8 cellular contexts compared by ENCODE assay signal in genomic region chr6:30907758-30908591, GRCh38. TPM values are rescaled to one million over a fixed set of nuclear protein-coding genes. Genes with fewer than 3 reads are reported as not detected.
DNase-seq lines count a peak whose midpoint lies in the region; ATAC-seq, FAIRE-seq and TF ChIP-seq lines count a peak whose summit lies in the region.

GTF2H4 (plus strand) TSS chr6:30908207.

- H3K4me3 ChIP-seq in heart left ventricle (peak within 1 kb of the TSS; percentile 66 to 99 (median 89)), upper lobe of right lung (peak within 1 kb of the TSS; percentile 88)

- ATAC-seq in HG02870 (IDR thresholded peaks at IDR 0.05; ENCODE audit: unreplicated experiment) (peak; percentile 94), heart left ventricle (peak; percentile 99), upper lobe of right lung (peak; percentile 99)

- H3K9me3 ChIP-seq in heart left ventricle, result no peaks in the 10 kb centered on the region
- H3K9me3 ChIP-seq in upper lobe of right lung, result no peaks in the 10 kb centered on the region

- H3K27me3 ChIP-seq in heart left ventricle (no peaks in the 10 kb centered on the region), upper lobe of right lung (no peaks in the 10 kb centered on the region)

- intact Hi-C loops in T-helper 1 cell treated with Interleukin-12 subunit alpha and Interleukin-12 subunit beta and Interleukin-4 antibody, amounts not matched to agents 30 ng/mL and 1 ng/mL, for 36 hours (cut with micrococcal nuclease), result loop anchor here (1.0 to 10.0 kb wide), 13 partner anchors 164 to 695 kb away; partner anchors contain the start of genes ABCF1, C6orf136, DHX16 and GNL1
- intact Hi-C loops in heart left ventricle (cut with DNase I), result no loop called here
- intact Hi-C loops in posterior cingulate gyrus (cut with DNase I), result loop anchor here (2.0 kb wide), 1 partner anchor 21 kb away; no protein-coding TSS in a partner anchor
- intact Hi-C loops in upper lobe of right lung (cut with DNase I), result no loop called here

- DNase-seq in GM12892 (ENCODE audit: insufficient read length), result peak; percentile 88
- peak; percentile 96 for DNase-seq in NCI-H146 treated with DMSO at 0.1 percent for 48 hours (lab: John Stamatoyannopoulos, UW; ENCODE audit: unreplicated experiment)
- DNase-seq in amniotic epithelial cell (ENCODE audit: low read depth), result peak; percentile 99
- DNase-seq in heart left ventricle, result peak; percentile 96 to 98 (median 97)
- peak; percentile 95 to 99 (median 98) for DNase-seq in posterior cingulate gyrus
- DNase-seq in upper lobe of right lung, result peak; percentile 97

- TF ChIP-seq CTCF in heart left ventricle (IDR thresholded peaks at IDR 0.05) (no peak), upper lobe of right lung (IDR thresholded peaks at IDR 0.05) (no peak)

- H3K36me3 ChIP-seq in heart left ventricle (peaks cover 0 to 34% (median 25%) of the 10 kb centered on the region in 9 donors), upper lobe of right lung (peaks cover 22% of the 10 kb centered on the region)

- WGBS in heart left ventricle, 4 donors, result 1 to 3% (median 1%) methylated on average over 44 to 49 of the region's 49 CpGs

- H3K27ac ChIP-seq in heart left ventricle (peak within 1 kb of the TSS in 8 of 12 donors; percentile 35 to 75 (median 61)), upper lobe of right lung (peak within 1 kb of the TSS; percentile 44)

- FAIRE-seq in GM12892 (lab: Jason Lieb, UNC), result peak; percentile 96

- peak; percentile 47; the same call in 1 of the 2 replicates for TF ChIP-seq POLR2A in GM12892 (IDR thresholded peaks at IDR 0.05; ENCODE audit: low read depth, low read length)
- peak in 1 of 2 donors; percentile 68 for TF ChIP-seq POLR2A in heart left ventricle (IDR thresholded peaks at IDR 0.05)

- peaks cover 0 to 19% (median 10%) of the 10 kb centered on the region in 12 donors for H3K4me1 ChIP-seq in heart left ventricle
- peaks cover 13% of the 10 kb centered on the region for H3K4me1 ChIP-seq in upper lobe of right lung

RNA-seq across cellular contexts. Expression of gene GTF2H4, which starts in this region (rescaled TPM):
- polyA plus RNA-seq in GM12892 (2012; ENCODE audit: missing spikeins), result 20.5 TPM
- 35.9 and 36.0 TPM in 2 replicates for total RNA-seq in T-helper 1 cell treated with Interleukin-12 subunit alpha and Interleukin-12 subunit beta and Interleukin-4 antibody, amounts not matched to agents 30 ng/mL and 1 ng/mL, for 36 hours
- total RNA-seq in heart left ventricle, result 10 to 100 TPM in 7 of 9 donors, 1 to 10 TPM in 2; 4.2 to 19.9 (median 14.5) TPM
- 10 to 100 TPM; 14.7 to 22.4 TPM for polyA plus RNA-seq in heart left ventricle
- total RNA-seq in upper lobe of right lung, result 44.6 TPM

Comparison
In these comparisons a context has a peak if more than half of its experiments do, and no peak if none do; other contexts are left out.
1. Peak in every context shown above with its lines: DNase-seq, ATAC-seq, H3K4me3 ChIP-seq and H3K27ac ChIP-seq.
2. intact Hi-C loops: an anchor here in T-helper 1 cell treated with Interleukin-12 subunit alpha and Interleukin-12 subunit beta and Interleukin-4 antibody, amounts not matched to agents 30 ng/mL and 1 ng/mL, for 36 hours (1.0 to 10.0 kb wide) and posterior cingulate gyrus (2.0 kb wide); none called in heart left ventricle and upper lobe of right lung.